10 cellular contexts compared by ENCODE assay signal in the genomic region with DNA sequence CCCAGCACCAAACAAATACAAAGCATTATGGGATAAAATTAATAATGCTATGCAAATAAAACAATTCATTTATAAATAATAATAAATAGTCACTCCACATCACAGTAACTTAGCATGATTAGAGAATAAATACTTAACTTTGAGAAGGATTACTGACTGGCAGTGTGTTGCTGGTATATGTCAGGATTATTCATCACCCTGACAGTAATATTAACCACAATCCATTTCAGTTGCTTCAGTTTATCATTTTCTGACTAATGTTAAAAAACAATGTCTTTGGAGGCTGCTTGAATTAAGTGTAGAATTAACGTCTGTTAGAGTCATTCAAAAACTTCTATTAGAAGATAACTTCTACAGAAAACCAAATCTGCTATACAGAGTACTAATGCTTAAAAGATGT.
"Had no signal": no experiment of that assay in that cellular context is flagged by ENCODE, and none has a peak within 500 bp of the region (broad histone marks: within the 10 kb centered on the region; RNA-seq: fewer than 3 reads in every experiment).

No MANE protein-coding gene starts in this region.

- DNase-seq: effector memory CD8-positive, alpha-beta T cell; foreskin keratinocyte; head of caudate nucleus; mammary epithelial cell; naive thymus-derived CD8-positive, alpha-beta T cell; posterior cingulate gyrus; stimulated activated CD4-positive, alpha-beta T cell treated with anti-CD3 and anti-CD28 coated beads, Interleukin-12 subunit alpha, Interleukin-12 subunit beta, amount 100 ng/mL, for 4 hours; stimulated activated naive CD4-positive, alpha-beta T cell treated with Interleukin-2 at 50 U/mL for 16 hours; trophoblast cell had no signal

- ATAC-seq: effector memory CD8-positive, alpha-beta T cell; foreskin keratinocyte; naive thymus-derived CD8-positive, alpha-beta T cell; sciatic nerve had no signal
